Comparison of ENCODE assay signal across 13 cellular contexts in genomic region chr3:187014417-187014864, GRCh38.
DNase-seq lines count a peak whose midpoint lies in the region; ATAC-seq and TF ChIP-seq lines count a peak whose summit lies in the region.
"Had no signal": no experiment of that assay in that cellular context is flagged by ENCODE, and none has a peak within 500 bp of the region (broad histone marks: within the 10 kb centered on the region; RNA-seq: fewer than 3 reads in every experiment).

No MANE protein-coding gene starts in this region.

- no peak overlapping the region for H3K4me3 Mint-ChIP-seq in stimulated activated effector memory CD8-positive, alpha-beta T cell treated with anti-CD3 and anti-CD28 coated beads, Interleukin-12 subunit alpha, Interleukin-12 subunit beta, amount 100 ng/mL, for 72 hours
- H3K4me3 Mint-ChIP-seq: neural crest cell had no signal

- H2AFZ ChIP-seq in SU-DHL-6 (ENCODE audit: low read depth, low read length, severe bottlenecking): no peak overlapping the region

- peaks cover 64% of the 10 kb centered on the region for H3K4me1 Mint-ChIP-seq in stimulated activated effector memory CD8-positive, alpha-beta T cell treated with anti-CD3 and anti-CD28 coated beads, Interleukin-12 subunit alpha, Interleukin-12 subunit beta, amount 100 ng/mL, for 72 hours

- no peaks in the 10 kb centered on the region for H4K20me1 ChIP-seq in SU-DHL-6 (ENCODE audit: low read depth, low read length)

- H3K36me3 ChIP-seq in SU-DHL-6 (ENCODE audit: low read length): no peaks in the 10 kb centered on the region

- TF ChIP-seq CTCF in SU-DHL-6 (IDR thresholded peaks at IDR 0.05; ENCODE audit: insufficient read depth, low read length, poor library complexity, severe bottlenecking) (no peak), fibroblast of pulmonary artery (IDR thresholded peaks at IDR 0.05; ENCODE audit: low read length, missing control alignments) (no peak)

- H3K27ac Mint-ChIP-seq in stimulated activated effector memory CD8-positive, alpha-beta T cell treated with anti-CD3 and anti-CD28 coated beads, Interleukin-12 subunit alpha, Interleukin-12 subunit beta, amount 100 ng/mL, for 72 hours: peak overlapping the region; percentile 78

- no peaks in the 10 kb centered on the region for H3K27me3 ChIP-seq in SU-DHL-6 (ENCODE audit: low read length)

- no peak for ATAC-seq in stimulated activated effector memory CD8-positive, alpha-beta T cell treated with anti-CD3 and anti-CD28 coated beads, Interleukin-12 subunit alpha, Interleukin-12 subunit beta, amount 100 ng/mL, for 72 hours

- peak overlapping the region; percentile 68 for H3K4me2 ChIP-seq in SU-DHL-6 (ENCODE audit: low read depth, low read length, poor library complexity, severe bottlenecking)

- peaks cover 89% of the 10 kb centered on the region for H3F3A ChIP-seq in SU-DHL-6 (ENCODE audit: insufficient read depth)

- peak overlapping the region; percentile 62 for H3K9ac ChIP-seq in SU-DHL-6 (ENCODE audit: low read length)

- peak overlapping the region; percentile 100 for H3K27ac ChIP-seq in SU-DHL-6 (ENCODE audit: low read depth, low read length)

- no peaks in the 10 kb centered on the region for H3K9me2 ChIP-seq in SU-DHL-6 (replicated peaks; ENCODE audit: insufficient read depth, low read length)

- H3K79me2 ChIP-seq in SU-DHL-6 (ENCODE audit: insufficient read depth, low read length): peaks cover 64% of the 10 kb centered on the region

- H3K36me3 Mint-ChIP-seq in stimulated activated effector memory CD8-positive, alpha-beta T cell treated with anti-CD3 and anti-CD28 coated beads, Interleukin-12 subunit alpha, Interleukin-12 subunit beta, amount 100 ng/mL, for 72 hours: peaks cover 22% of the 10 kb centered on the region

- H3K9me3 Mint-ChIP-seq in stimulated activated effector memory CD8-positive, alpha-beta T cell treated with anti-CD3 and anti-CD28 coated beads, Interleukin-12 subunit alpha, Interleukin-12 subunit beta, amount 100 ng/mL, for 72 hours: no peaks in the 10 kb centered on the region
- H3K9me3 Mint-ChIP-seq: neural crest cell had no signal

- H3K4me3 ChIP-seq in SU-DHL-6 (ENCODE audit: insufficient read depth, low read length, poor library complexity, severe bottlenecking): no peak overlapping the region
- no peak overlapping the region for H3K4me3 ChIP-seq in fibroblast of pulmonary artery (replicated peaks; ENCODE audit: low read depth, low read length)

- DNase-seq in EH (ENCODE audit: low read depth): peak; percentile 64
- peak; percentile 51 for DNase-seq in fibroblast of pulmonary artery (ENCODE audit: low read depth)
- DNase-seq in stimulated activated effector memory CD8-positive, alpha-beta T cell treated with anti-CD3 and anti-CD28 coated beads, Interleukin-12 subunit alpha, Interleukin-12 subunit beta, amount 100 ng/mL, for 72 hours (ENCODE audit: low spot score in 2 of 2): peak in 1 of 2 donors; percentile 44
- no peak for DNase-seq in globus pallidus (ENCODE audit: low spot score)
- DNase-seq in NCI-H2227 treated with DMSO at 0.1 percent for 48 hours (lab: John Stamatoyannopoulos, UW): no peak
- no peak for DNase-seq in activated naive CD4-positive, alpha-beta T cell (lab: John Stamatoyannopoulos, UW)
- DNase-seq: activated naive CD4-positive, alpha-beta T cell treated with anti-CD3 and anti-CD28 coated beads, Interleukin-2, amount 50 U/mL, for 16 hours; effector memory CD4-positive, alpha-beta T cell; NCI-H187 treated with DMSO at 0.1 percent for 48 hours; stimulated activated CD4-positive, alpha-beta T cell treated with anti-CD3 and anti-CD28 coated beads, Interleukin-1b, Interleukin-23, amount 100 ng/mL, for 48 hours; substantia nigra had no signal

- no peaks in the 10 kb centered on the region for H3K9me3 ChIP-seq in SU-DHL-6 (ENCODE audit: insufficient read depth, low read length)

Comparison
In these comparisons a context has a peak if more than half of its experiments do, and no peak if none do; other contexts are left out.
1. DNase-seq: peak in EH (single experiment) and fibroblast of pulmonary artery (single experiment); none in globus pallidus (single experiment), NCI-H2227 treated with DMSO at 0.1 percent for 48 hours (single experiment) and activated naive CD4-positive, alpha-beta T cell (0 of 4).